In the genomic region with DNA sequence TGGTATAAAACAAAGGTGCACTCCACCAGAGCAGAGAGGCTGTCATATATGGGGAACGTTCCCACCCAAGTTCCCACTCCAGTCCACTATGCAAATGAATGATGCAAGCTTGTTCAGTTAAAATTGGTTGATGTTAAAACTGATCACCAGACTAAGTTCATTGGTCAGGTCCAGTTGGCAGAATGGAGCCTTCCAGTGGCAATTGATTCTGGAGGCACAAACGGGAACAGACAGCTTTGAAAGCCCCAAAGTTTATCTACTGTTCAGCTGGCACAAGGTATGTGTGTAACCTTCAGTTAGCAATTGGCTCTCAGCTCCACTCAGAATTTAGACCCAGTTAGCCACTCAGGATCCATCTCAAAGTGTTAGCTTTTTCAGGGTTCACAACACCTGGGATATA, we compare ENCODE assay signal across 20 cellular contexts.
"Had no signal": no experiment of that assay in that cellular context is flagged by ENCODE, and none has a peak within 500 bp of the region (broad histone marks: within the 10 kb centered on the region; RNA-seq: fewer than 3 reads in every experiment).

No MANE protein-coding gene starts in this region.

- H3K4me3 ChIP-seq: coronary artery, left lung, sigmoid colon, smooth muscle cell, transverse colon had no signal

- H3K36me3 ChIP-seq: left lung, sigmoid colon, transverse colon had no signal

- H3K4me1 ChIP-seq: sigmoid colon, transverse colon had no signal

- H3K9me3 ChIP-seq: left lung, sigmoid colon, transverse colon had no signal

- H3K27me3 ChIP-seq: left lung, sigmoid colon, transverse colon had no signal

- DNase-seq: activated CD4-positive, alpha-beta memory T cell treated with anti-CD3 and anti-CD28 coated beads, Interleukin-2, amount 10 ng/mL, durations not matched to agents 7 days and 5 days; activated CD4-positive, alpha-beta T cell treated with anti-CD3 and anti-CD28 coated beads, Interleukin-2, amount 10 ng/mL, durations not matched to agents 24 days and 14 days; activated CD8-positive, alpha-beta memory T cell treated with anti-CD3 and anti-CD28 coated beads, Interleukin-2, amount 10 ng/mL, durations not matched to agents 7 days and 5 days; activated effector memory CD4-positive, alpha-beta T cell treated with anti-CD3 and anti-CD28 coated beads, Interleukin-2, amount 50 U/mL, for 16 hours; activated naive CD4-positive, alpha-beta T cell treated with anti-CD3 and anti-CD28 coated beads, Interleukin-2, amount 10 ng/mL, durations not matched to agents 7 days and 5 days; activated T-cell treated with anti-CD3 and anti-CD28 coated beads for 4 hours; amygdala; cerebellar nuclear complex; endodermal cell; left lung; naive thymus-derived CD4-positive, alpha-beta T cell; sigmoid colon; stimulated activated CD4-positive, alpha-beta T cell treated with anti-CD3 and anti-CD28 coated beads, Interleukin-15, amount 100 ng/mL, for 24 hours; stimulated activated CD4-positive, alpha-beta T cell treated with anti-CD3 and anti-CD28 coated beads, Interleukin-2, amount 100 ng/mL, for 48 hours; stimulated activated CD8-positive, alpha-beta memory T cell treated with anti-CD3 and anti-CD28 coated beads, Interleukin-4, amount 100 ng/mL, for 48 hours; stimulated activated naive B cell treated with anti-CD40 and anti-IgM and Interleukin-4, amounts not matched to agents 10 μg/mL and 1 μg/mL and 100 μg/mL, for 72 hours; transverse colon had no signal

- ATAC-seq: activated CD8-positive, alpha-beta memory T cell treated with anti-CD3 and anti-CD28 coated beads, Interleukin-2, amount 10 ng/mL, durations not matched to agents 7 days and 5 days; naive thymus-derived CD4-positive, alpha-beta T cell; stimulated activated naive B cell treated with anti-CD40 and anti-IgM and Interleukin-4, amounts not matched to agents 10 μg/mL and 1 μg/mL and 100 μg/mL, for 72 hours had no signal

- H3K27ac ChIP-seq: coronary artery, sigmoid colon, transverse colon, VCaP had no signal
